ENCODE assay signal across 21 cellular contexts in the genomic region with DNA sequence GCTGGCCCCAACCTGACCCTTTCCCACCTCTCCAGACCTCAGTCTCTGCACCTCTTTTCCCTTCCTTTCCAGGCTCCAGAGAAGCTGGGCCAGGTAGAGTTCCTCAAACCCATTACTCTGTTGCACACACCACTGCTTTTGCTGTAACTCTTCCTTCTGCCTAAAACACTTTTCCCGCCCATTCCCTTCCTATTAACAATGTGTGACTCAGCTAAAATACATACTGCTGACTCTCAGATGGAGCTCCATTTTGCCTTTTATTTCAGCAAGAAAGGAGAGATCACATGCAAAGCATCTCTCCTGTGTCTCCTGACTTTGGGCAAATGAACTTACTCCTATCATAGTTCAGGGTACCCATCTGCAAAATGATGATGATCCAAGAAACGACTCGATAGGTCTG.
DNase-seq lines count a peak whose midpoint lies in the region; ATAC-seq, FAIRE-seq and TF ChIP-seq lines count a peak whose summit lies in the region.
"Had no signal": no experiment of that assay in that cellular context is flagged by ENCODE, and none has a peak within 500 bp of the region (broad histone marks: within the 10 kb centered on the region; RNA-seq: fewer than 3 reads in every experiment).

No MANE protein-coding gene starts in this region.

- H3K9me1 ChIP-seq in K562 (ENCODE audit: control insufficient read depth, insufficient read depth, low read length), result peaks cover 2% of the 10 kb centered on the region

- in situ Hi-C loops in HepG2 (cut with HindIII; ENCODE audit: extremely low pct_ligation_motif_present, low pct_unique_long_range_greater_than_20kb), result no loop called here
- in situ Hi-C loops in K562 (cut with MboI), result no loop called here

- CTCF ChIA-PET in HepG2 (lab: Yijun Ruan, JAX; ENCODE audit: low intra/inter-chr PET ratio, low total read pairs) (no interaction called here), K562 (lab: Yijun Ruan, JAX; ENCODE audit: low intra/inter-chr PET ratio) (interaction anchor here (0.9 kb wide), 1 partner anchor 13 kb away, joined by 4 read pairs; no protein-coding TSS in a partner anchor)

- no peak overlapping the region for H3K4me3 ChIP-seq in HepG2 (replicated peaks in 1 of 3; ENCODE audit: insufficient read depth in 1 of 3, low read depth in 2 of 3, low read length in 3 of 3)
- no peak overlapping the region for H3K4me3 ChIP-seq in right lobe of liver
- H3K4me3 ChIP-seq in K562, result no peak overlapping the region
- H3K4me3 ChIP-seq: GM23248, HAP-1 had no signal

- H3K4me2 ChIP-seq in HepG2 (ENCODE audit: low read depth, low read length), result no peak overlapping the region
- no peak overlapping the region for H3K4me2 ChIP-seq in K562 (ENCODE audit: insufficient read depth, low read length)

- no peak overlapping the region for H3K27ac ChIP-seq in HepG2 (ENCODE audit: extremely low read length, insufficient read depth, low read length)
- no peak overlapping the region for H3K27ac ChIP-seq in right lobe of liver
- no peak overlapping the region for H3K27ac ChIP-seq in K562 (ENCODE audit: extremely low read depth, low read depth, low read length)
- H3K27ac ChIP-seq: GM23248 had no signal

- DNase-seq in HepG2 (ENCODE audit: low spot score), result no peak
- DNase-seq in right lobe of liver, result no peak
- peak; percentile 15 for DNase-seq in HT1080 (ENCODE audit: low read depth)
- DNase-seq in K562 (ENCODE audit: extremely low read depth in 1 of 4, low spot score in 3 of 4), result no peak
- no peak for DNase-seq in amygdala (lab: John Stamatoyannopoulos, UW)
- DNase-seq in hippocampal formation (lab: John Stamatoyannopoulos, UW), result no peak
- DNase-seq: 8988T; C1 segment of cervical spinal cord; Calu3; CD4-positive, alpha-beta memory T cell; COR-L47; DMS53; DMS79 treated with DMSO at 0.1 percent for 48 hours; GM23248; HFFc6 had no signal

- WGBS in HepG2 (ENCODE audit: low lambda C conversion rate), result 4% methylated on average over 3 of the region's 3 CpGs
- WGBS in right lobe of liver (ENCODE audit: insufficient coverage, low coverage, low lambda C conversion rate, missing lambda C conversion rate), result 81% methylated on average over 3 of the region's 3 CpGs
- WGBS in K562 (ENCODE audit: insufficient coverage, low coverage, missing lambda C conversion rate), result 5% methylated on average over 3 of the region's 3 CpGs

- H3K27me3 ChIP-seq in HepG2 (ENCODE audit: control insufficient read depth in 1 of 2, insufficient read depth in 2 of 2, low read length in 2 of 2) (peaks cover 0 to 2% of the 10 kb centered on the region in 2 experiments; a peak in 2 of 5 replicates), right lobe of liver (no peaks in the 10 kb centered on the region), K562 (ENCODE audit: control insufficient read depth in 2 of 2, insufficient read depth in 2 of 2, low read length in 2 of 2) (peaks cover 0 to 7% of the 10 kb centered on the region in 2 experiments; a peak in 2 of 5 replicates)

- intact Hi-C loops in HepG2 (cut with micrococcal nuclease; ENCODE audit: unreplicated experiment) (no loop called here), right lobe of liver (cut with DNase I) (no loop called here), K562 (cut with micrococcal nuclease) (no loop called here)

- TF ChIP-seq CTCF in HepG2 (CRISPR knock-in tag; IDR thresholded peaks at IDR 0.05) (no peak), right lobe of liver (IDR thresholded peaks at IDR 0.05) (no peak), K562 (IDR thresholded peaks at IDR 0.05 in 2 of 3, conservative IDR thresholded peaks at IDR 0.05 in 1 of 3; ENCODE audit: insufficient read depth in 2 of 3, low read depth in 1 of 3, low read length in 3 of 3) (no peak)

- no peaks in the 10 kb centered on the region for H3K79me2 ChIP-seq in HepG2 (ENCODE audit: insufficient read depth, low read length)
- no peaks in the 10 kb centered on the region for H3K79me2 ChIP-seq in K562 (ENCODE audit: control insufficient read depth, insufficient read depth, low read length)

- H3K9ac ChIP-seq in HepG2 (ENCODE audit: insufficient read depth, low read depth, low read length) (no peak overlapping the region), K562 (ENCODE audit: insufficient read depth in 1 of 2, low read depth in 2 of 2, low read length in 2 of 2) (no peak overlapping the region)
- H3K9ac ChIP-seq: GM23248 had no signal

- BruUV-seq in HepG2 (replicated peaks; lab: Mats Ljungman, UMichigan) (no TSS peak), K562 (replicated peaks; lab: Mats Ljungman, UMichigan) (no TSS peak)

- H4K20me1 ChIP-seq in HepG2 (ENCODE audit: insufficient read depth, low read length) (no peaks in the 10 kb centered on the region), K562 (replicated peaks; ENCODE audit: control insufficient read depth, insufficient read depth, low read length) (no peaks in the 10 kb centered on the region)

- no peak for TF ChIP-seq EP300 in HepG2 (IDR thresholded peaks at IDR 0.05; ENCODE audit: low read depth in 2 of 2, low read length in 2 of 2)
- no peak for TF ChIP-seq EP300 in HepG2 (CRISPR knock-in tag; IDR thresholded peaks at IDR 0.05; ENCODE audit: borderline replicate concordance)
- no peak for TF ChIP-seq EP300 in K562 (IDR thresholded peaks at IDR 0.05; ENCODE audit: low read length)

- ATAC-seq in HepG2 (no peak), right lobe of liver (no peak), K562 (no peak), HG02852 (IDR thresholded peaks at IDR 0.05; ENCODE audit: unreplicated experiment) (no peak)

- no peak for TF ChIP-seq POLR2A in HepG2 (IDR thresholded peaks at IDR 0.05; ENCODE audit: insufficient read depth in 1 of 2, low read depth in 2 of 2, low read length in 2 of 2)
- no peak for TF ChIP-seq POLR2A in right lobe of liver (IDR thresholded peaks at IDR 0.05)
- no peak for TF ChIP-seq POLR2A in K562 (conservative IDR thresholded peaks at IDR 0.05)

- no peaks in the 10 kb centered on the region for H3K9me3 ChIP-seq in HepG2 (ENCODE audit: low read length)
- no peaks in the 10 kb centered on the region for H3K9me3 ChIP-seq in right lobe of liver
- no peaks in the 10 kb centered on the region for H3K9me3 ChIP-seq in K562 (replicated peaks; ENCODE audit: control insufficient read depth, insufficient read depth, low read depth, low read length)
- H3K9me3 ChIP-seq: HAP-1 had no signal

- no peak overlapping the region for H2AFZ ChIP-seq in HepG2 (ENCODE audit: low read length)
- peak overlapping the region; percentile 1; the same call in 1 of the 2 replicates for H2AFZ ChIP-seq in K562 (ENCODE audit: low read depth, low read length)
- H2AFZ ChIP-seq: GM23248 had no signal

- H3K36me3 ChIP-seq in HepG2 (replicated peaks in 1 of 2; ENCODE audit: control insufficient read depth in 1 of 2, insufficient read depth in 2 of 2, low read length in 2 of 2) (no peaks in the 10 kb centered on the region), right lobe of liver (no peaks in the 10 kb centered on the region), K562 (ENCODE audit: control insufficient read depth, insufficient read depth, low read length) (no peaks in the 10 kb centered on the region)
- H3K36me3 ChIP-seq: HAP-1 had no signal

- no peak for TF ChIP-seq RAD21 in HepG2 (CRISPR knock-in tag; IDR thresholded peaks at IDR 0.05)
- no peak for TF ChIP-seq RAD21 in K562 (CRISPR knock-in tag; conservative IDR thresholded peaks at IDR 0.05 in 1 of 2, IDR thresholded peaks at IDR 0.05 in 1 of 2)

- no peaks in the 10 kb centered on the region for H3K4me1 ChIP-seq in HepG2 (ENCODE audit: insufficient read depth, low read length)
- H3K4me1 ChIP-seq in right lobe of liver, result no peaks in the 10 kb centered on the region
- peaks cover 0 to 4% of the 10 kb centered on the region in 2 experiments; a peak in 1 of 5 replicates for H3K4me1 ChIP-seq in K562 (replicated peaks in 1 of 2; ENCODE audit: control insufficient read depth in 2 of 2, insufficient read depth in 2 of 2, low read length in 2 of 2)
- H3K4me1 ChIP-seq: HAP-1 had no signal

- FAIRE-seq in HepG2 (lab: Jason Lieb, UNC), result no peak
- no peak for FAIRE-seq in K562 (lab: Jason Lieb, UNC)
- FAIRE-seq: G401.6, GM12892, GM19239, H54 had no signal

- POLR2A ChIA-PET in HepG2 (lab: Yijun Ruan, JAX), result no interaction called here
- POLR2A ChIA-PET in K562 (lab: Yijun Ruan, JAX), result interaction anchor here (0.6 kb wide), 1 partner anchor 128 kb away, joined by 3 read pairs; no protein-coding TSS in a partner anchor

TF ChIP-seq in HepG2, 621 proteins besides CTCF, POLR2A, EP300 and RAD21:
- TF ChIP-seq MAFK (conservative IDR thresholded peaks at IDR 0.05 in 1 of 2, IDR thresholded peaks at IDR 0.05 in 1 of 2; ENCODE audit: low read length in 2 of 2) (peak; percentile 6 to 37; a peak in 1 of 4 replicates), TRIM24 (CRISPR knock-in tag; IDR thresholded peaks at IDR 0.05) (no peak), MAFF (IDR thresholded peaks at IDR 0.05; ENCODE audit: low read depth, low read length) (0 out of 2 replicates have a peak, but pooled peaks have one; percentile 17), MEF2D (CRISPR knock-in tag; IDR thresholded peaks at IDR 0.05) (no peak), ZC3H4 (CRISPR knock-in tag; IDR thresholded peaks at IDR 0.05; ENCODE audit: borderline replicate concordance) (no peak)

TF ChIP-seq in K562, 482 proteins besides CTCF, POLR2A, EP300 and RAD21:
- TF ChIP-seq NR2C2 (CRISPR knock-in tag; IDR thresholded peaks at IDR 0.05) (no peak), NR2C2 (tag; IDR thresholded peaks at IDR 0.05) (no peak), NFE2 (IDR thresholded peaks at IDR 0.05; ENCODE audit: low read depth) (peak; percentile 74), C11orf30 (IDR thresholded peaks at IDR 0.05; ENCODE audit: low read depth) (peak; percentile 81), ZNF316 (IDR thresholded peaks at IDR 0.05) (peak; percentile 86), NFE2L1 (tag; IDR thresholded peaks at IDR 0.05; ENCODE audit: borderline replicate concordance, low read depth) (peak; percentile 51; the same call in 1 of the 2 replicates), RB1 (IDR thresholded peaks at IDR 0.05; ENCODE audit: low read depth) (peak; percentile 38; the same call in 1 of the 2 replicates), MAFG (tag; conservative IDR thresholded peaks at IDR 0.05) (peak; percentile 67), MAFK (IDR thresholded peaks at IDR 0.05; ENCODE audit: low read length) (peak; percentile 58; the same call in 1 of the 2 replicates), MAFF (IDR thresholded peaks at IDR 0.05; ENCODE audit: low read length) (peak; percentile 41; the same call in 1 of the 2 replicates), BRF1 (IDR thresholded peaks at IDR 0.05; ENCODE audit: borderline replicate concordance, extremely low read depth, insufficient read length) (no peak), ZNF12 (CRISPR knock-in tag; IDR thresholded peaks at IDR 0.05) (no peak)

Comparison
In these comparisons a context has a peak if more than half of its experiments do, and no peak if none do; other contexts are left out.
1. Of the 241 proteins assayed by ChIP-seq in both HepG2 and K562: peak only in HepG2: none; only in K562: MAFG, NFE2 and NFE2L1; in both: MAFF and MAFK; in neither: 236.